8 cellular contexts compared by ENCODE assay signal in the genomic region with DNA sequence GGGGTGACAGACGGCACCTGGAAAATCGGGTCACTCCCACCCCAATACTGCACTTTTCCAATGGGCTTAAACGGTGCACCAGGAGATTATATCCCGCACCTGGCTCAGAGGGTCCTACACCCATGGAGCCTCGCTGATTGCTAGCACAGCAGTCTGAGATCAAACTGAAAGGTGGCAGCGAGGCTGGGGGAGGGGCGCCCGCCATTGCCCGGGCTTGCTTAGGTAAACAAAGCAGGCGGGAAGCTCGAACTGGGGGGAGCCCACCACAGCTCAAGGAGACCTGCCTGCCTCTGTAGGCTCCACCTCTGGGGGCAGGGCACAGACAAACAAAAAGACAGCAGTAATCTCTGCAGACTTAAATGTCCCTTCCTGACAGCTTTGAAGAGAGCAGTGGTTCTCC.
DNase-seq lines count a peak whose midpoint lies in the region; ATAC-seq and TF ChIP-seq lines count a peak whose summit lies in the region.
"Not testable (repeated sequence)": the region's sequence is repeated elsewhere in the genome, so short reads cannot be mapped to it uniquely, and the experiment has no call there.

No MANE protein-coding gene starts in this region.

- H2AFZ ChIP-seq in GM23248 = not testable (repeated sequence)

- peak overlapping the region; percentile 38 for H3K4me2 ChIP-seq in GM23248 (ENCODE audit: unreplicated experiment)

- not testable (repeated sequence) for TF ChIP-seq CTCF in esophagus muscularis mucosa (IDR thresholded peaks at IDR 0.05); heart left ventricle (IDR thresholded peaks at IDR 0.05); sigmoid colon (IDR thresholded peaks at IDR 0.05); thoracic aorta (IDR thresholded peaks at IDR 0.05)

- H3K27me3 ChIP-seq in GM23248 (replicated peaks; ENCODE audit: insufficient read depth); esophagus muscularis mucosa; heart left ventricle; sigmoid colon; skeletal muscle tissue (ENCODE audit: control insufficient read depth in 3 of 3, insufficient read depth in 3 of 3, low read length in 3 of 3); thoracic aorta (replicated peaks; ENCODE audit: insufficient read depth): not testable (repeated sequence)

- not testable (repeated sequence) for H3K9me2 ChIP-seq in GM23248 (ENCODE audit: insufficient read depth)

- not testable (repeated sequence) for H4K20me1 ChIP-seq in GM23248 (ENCODE audit: insufficient read depth)

- H3K4me1 ChIP-seq in GM23248 (ENCODE audit: insufficient read depth) = peaks cover 20% of the 10 kb centered on the region
- peaks cover 0 to 17% (median 13%) of the 10 kb centered on the region in 4 donors for H3K4me1 ChIP-seq in esophagus muscularis mucosa
- peaks cover 0 to 17% (median 1%) of the 10 kb centered on the region in 12 donors for H3K4me1 ChIP-seq in heart left ventricle
- H3K4me1 ChIP-seq in sigmoid colon = peaks cover 0 to 16% (median 3%) of the 10 kb centered on the region in 4 donors
- not testable (repeated sequence) for H3K4me1 ChIP-seq in skeletal muscle tissue (ENCODE audit: control insufficient read depth in 3 of 3, insufficient read depth in 3 of 3, low read length in 3 of 3)
- peaks cover 8 to 15% of the 10 kb centered on the region in 2 donors for H3K4me1 ChIP-seq in thoracic aorta (ENCODE audit: control insufficient read depth in 1 of 2, low read depth in 2 of 2)

- H3K9ac ChIP-seq in GM23248 = 0 out of 2 replicates have a peak overlapping the region, but pooled peaks have one; percentile 26
- H3K9ac ChIP-seq in skeletal muscle tissue (ENCODE audit: low read depth in 1 of 3, low read length in 3 of 3) = peak overlapping the region in 1 of 3 donors; percentile 33

- H3K27ac ChIP-seq in GM23248 = peak overlapping the region; percentile 86
- peak overlapping the region; percentile 27 to 74 (median 56) for H3K27ac ChIP-seq in esophagus muscularis mucosa (replicated peaks in 1 of 4)
- H3K27ac ChIP-seq in heart left ventricle = peak overlapping the region in 7 of 12 donors; percentile 1 to 72 (median 49)
- H3K27ac ChIP-seq in sigmoid colon = peak overlapping the region; percentile 32 to 69 (median 62)
- H3K27ac ChIP-seq in skeletal muscle tissue (ENCODE audit: low read depth, low read length) = peak overlapping the region; percentile 94
- peak overlapping the region in 1 of 2 donors; percentile 44 for H3K27ac ChIP-seq in thoracic aorta

- DNase-seq in GM23248; esophagus muscularis mucosa (ENCODE audit: extremely low spot score); heart left ventricle; sigmoid colon; thoracic aorta (ENCODE audit: low spot score): not testable (repeated sequence)
- DNase-seq in NCI-H69 (lab: John Stamatoyannopoulos, UW) (peak; percentile 16), left ventricle myocardium superior (peak; percentile 28)

- 93 to 96% methylated on average over 11 of the region's 11 CpGs for WGBS in GM23248 (ENCODE audit: low coverage in 1 of 2, low lambda C conversion rate in 2 of 2, missing lambda C conversion rate in 2 of 2), 2 experiments
- WGBS in esophagus muscularis mucosa = 97% methylated on average over 6 of the region's 11 CpGs
- WGBS in heart left ventricle, 4 donors = 89 to 98% (median 92%) methylated on average over 9 to 11 of the region's 11 CpGs
- WGBS in sigmoid colon, 2 donors = 92 to 93% methylated on average over 11 of the region's 11 CpGs

- not testable (repeated sequence) for H3K36me3 ChIP-seq in GM23248 (ENCODE audit: low read depth); esophagus muscularis mucosa; heart left ventricle; sigmoid colon; skeletal muscle tissue (ENCODE audit: control insufficient read depth in 3 of 3, insufficient read depth in 3 of 3, low read length in 3 of 3); thoracic aorta

- H3K79me2 ChIP-seq in GM23248 (ENCODE audit: insufficient read depth) = not testable (repeated sequence)

- H3K9me3 ChIP-seq in GM23248 (ENCODE audit: low read depth); esophagus muscularis mucosa; heart left ventricle; sigmoid colon; skeletal muscle tissue (ENCODE audit: control insufficient read depth in 3 of 3, low read length in 3 of 3); thoracic aorta: not testable (repeated sequence)

- not testable (repeated sequence) for H3K4me3 ChIP-seq in GM23248, esophagus muscularis mucosa, heart left ventricle, sigmoid colon
- peak overlapping the region in 1 of 3 donors; percentile 36 for H3K4me3 ChIP-seq in skeletal muscle tissue (ENCODE audit: low read length in 3 of 3)
- H3K4me3 ChIP-seq in thoracic aorta = peak overlapping the region; percentile 25

- in situ Hi-C loops in GM23248 (cut with MboI) = not testable (repeated sequence)

- H3F3A ChIP-seq in GM23248 (ENCODE audit: insufficient read depth) = peaks cover 14% of the 10 kb centered on the region

- TF ChIP-seq POLR2A in esophagus muscularis mucosa (IDR thresholded peaks at IDR 0.05; ENCODE audit: low read depth); heart left ventricle (IDR thresholded peaks at IDR 0.05); sigmoid colon (IDR thresholded peaks at IDR 0.05): not testable (repeated sequence)

- intact Hi-C loops in esophagus muscularis mucosa (cut with DNase I) (loop anchor here (5.0 kb wide), 1 partner anchor 235 kb away; no protein-coding TSS in a partner anchor), heart left ventricle (cut with DNase I) (loop anchor here in 1 of 10 donors (2.0 kb wide), 1 partner anchor 235 kb away; no protein-coding TSS in a partner anchor)
- intact Hi-C loops in left ventricle myocardium superior (cut with micrococcal nuclease); sigmoid colon (cut with DNase I): not testable (repeated sequence)

- not testable (repeated sequence) for TF ChIP-seq EP300 in esophagus muscularis mucosa (IDR thresholded peaks at IDR 0.05); sigmoid colon (IDR thresholded peaks at IDR 0.05)

- ATAC-seq in heart left ventricle; left ventricle myocardium superior; thoracic aorta (ENCODE audit: insufficient number of reproducible peaks, low FRiP score, low read depth): not testable (repeated sequence)
